ENCODE assay signal across 1 cellular context in the genomic region with DNA sequence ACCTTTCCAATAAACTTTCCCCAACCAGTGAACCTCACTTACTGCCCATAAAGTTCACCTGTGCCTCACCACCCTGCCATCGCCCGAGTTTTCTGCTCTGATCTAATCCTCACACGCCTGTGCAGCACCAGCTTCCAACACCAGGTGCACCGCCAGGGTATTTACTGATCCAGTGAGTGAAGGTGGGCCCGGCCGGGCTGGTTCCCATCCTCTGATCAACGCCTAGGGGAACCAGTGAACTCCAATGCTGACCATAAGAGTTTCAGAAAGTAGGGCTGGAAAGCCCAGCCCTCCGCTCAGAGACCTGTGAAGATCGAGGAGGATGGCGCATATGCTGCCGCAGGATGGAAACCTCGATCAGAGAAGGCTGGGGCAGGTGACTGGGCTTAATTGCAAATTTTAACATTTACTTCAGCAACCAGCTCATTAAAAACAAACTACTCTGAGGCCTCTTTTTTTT.
A peak's percentile ranks its signal among the peaks of the same experiment; 100 is the strongest.
TF ChIP-seq lines count a peak whose summit lies in the region.

No MANE protein-coding gene starts in this region.

TF ChIP-seq in GM12878, 131 proteins besides CTCF, POLR2A, EP300 and RAD21:
- no peak for TF ChIP-seq YBX1 (IDR thresholded peaks at IDR 0.05)
- TF ChIP-seq NR2C2 (IDR thresholded peaks at IDR 0.05; ENCODE audit: borderline replicate concordance, control insufficient read depth, insufficient read length, low read depth): no peak
- 0 out of 2 replicates have a peak, but pooled peaks have one; percentile 17 for TF ChIP-seq CREB1 (IDR thresholded peaks at IDR 0.05; ENCODE audit: low read depth)
- TF ChIP-seq TCF12 (IDR thresholded peaks at IDR 0.05; ENCODE audit: low read depth, low read length): no peak
- TF ChIP-seq HDGF (IDR thresholded peaks at IDR 0.05): 0 out of 2 replicates have a peak, but pooled peaks have one; percentile 17
- TF ChIP-seq MLLT1 (IDR thresholded peaks at IDR 0.05): no peak
- TF ChIP-seq MYC (IDR thresholded peaks at IDR 0.05; ENCODE audit: insufficient read depth, insufficient read length, insufficient replicate concordance, low read length, severe bottlenecking): no peak
- TF ChIP-seq, protein P1, sequence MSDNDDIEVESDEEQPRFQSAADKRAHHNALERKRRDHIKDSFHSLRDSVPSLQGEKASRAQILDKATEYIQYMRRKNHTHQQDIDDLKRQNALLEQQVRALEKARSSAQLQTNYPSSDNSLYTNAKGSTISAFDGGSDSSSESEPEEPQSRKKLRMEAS (IDR thresholded peaks at IDR 0.05; ENCODE audit: low read depth, low read length): no peak
- peak; percentile 5; the same call in 1 of the 2 replicates for TF ChIP-seq YY1 (IDR thresholded peaks at IDR 0.05; ENCODE audit: low read depth, low read length)
- TF ChIP-seq, protein P2, sequence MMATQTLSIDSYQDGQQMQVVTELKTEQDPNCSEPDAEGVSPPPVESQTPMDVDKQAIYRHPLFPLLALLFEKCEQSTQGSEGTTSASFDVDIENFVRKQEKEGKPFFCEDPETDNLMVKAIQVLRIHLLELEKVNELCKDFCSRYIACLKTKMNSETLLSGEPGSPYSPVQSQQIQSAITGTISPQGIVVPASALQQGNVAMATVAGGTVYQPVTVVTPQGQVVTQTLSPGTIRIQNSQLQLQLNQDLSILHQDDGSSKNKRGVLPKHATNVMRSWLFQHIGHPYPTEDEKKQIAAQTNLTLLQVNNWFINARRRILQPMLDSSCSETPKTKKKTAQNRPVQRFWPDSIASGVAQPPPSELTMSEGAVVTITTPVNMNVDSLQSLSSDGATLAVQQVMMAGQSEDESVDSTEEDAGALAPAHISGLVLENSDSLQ (IDR thresholded peaks at IDR 0.05): 0 out of 2 replicates have a peak, but pooled peaks have one; percentile 13
- TF ChIP-seq SMARCA5 (IDR thresholded peaks at IDR 0.05): no peak
- TF ChIP-seq HDAC6 (IDR thresholded peaks at IDR 0.05; ENCODE audit: unreplicated experiment): no peak
- TF ChIP-seq NR2F1 (conservative IDR thresholded peaks at IDR 0.05): no peak
- TF ChIP-seq SP1 (IDR thresholded peaks at IDR 0.05; ENCODE audit: low read depth, low read length): no peak
- no peak for TF ChIP-seq LARP7 (IDR thresholded peaks at IDR 0.05)
- TF ChIP-seq PBX3 (IDR thresholded peaks at IDR 0.05; ENCODE audit: insufficient replicate concordance, low read depth, low read length): no peak
- peak; percentile 38; the same call in 1 of the 2 replicates for TF ChIP-seq MXI1 (IDR thresholded peaks at IDR 0.05; ENCODE audit: low read depth, low read length)
- TF ChIP-seq FOXM1 (IDR thresholded peaks at IDR 0.05; ENCODE audit: low read depth, low read length): no peak
- 0 out of 2 replicates have a peak, but pooled peaks have one; percentile 8 for TF ChIP-seq EED (IDR thresholded peaks at IDR 0.05; ENCODE audit: low read depth)
- TF ChIP-seq E2F8 (IDR thresholded peaks at IDR 0.05; ENCODE audit: low read depth, partially characterized antibody): no peak
- TF ChIP-seq, protein P3, sequence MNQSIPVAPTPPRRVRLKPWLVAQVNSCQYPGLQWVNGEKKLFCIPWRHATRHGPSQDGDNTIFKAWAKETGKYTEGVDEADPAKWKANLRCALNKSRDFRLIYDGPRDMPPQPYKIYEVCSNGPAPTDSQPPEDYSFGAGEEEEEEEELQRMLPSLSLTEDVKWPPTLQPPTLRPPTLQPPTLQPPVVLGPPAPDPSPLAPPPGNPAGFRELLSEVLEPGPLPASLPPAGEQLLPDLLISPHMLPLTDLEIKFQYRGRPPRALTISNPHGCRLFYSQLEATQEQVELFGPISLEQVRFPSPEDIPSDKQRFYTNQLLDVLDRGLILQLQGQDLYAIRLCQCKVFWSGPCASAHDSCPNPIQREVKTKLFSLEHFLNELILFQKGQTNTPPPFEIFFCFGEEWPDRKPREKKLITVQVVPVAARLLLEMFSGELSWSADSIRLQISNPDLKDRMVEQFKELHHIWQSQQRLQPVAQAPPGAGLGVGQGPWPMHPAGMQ (IDR thresholded peaks at IDR 0.05; ENCODE audit: borderline replicate concordance): no peak
- no peak for TF ChIP-seq MTA2 (IDR thresholded peaks at IDR 0.05; ENCODE audit: low read depth)
- TF ChIP-seq JUNB (IDR thresholded peaks at IDR 0.05): no peak
- TF ChIP-seq MTA3 (IDR thresholded peaks at IDR 0.05; ENCODE audit: borderline replicate concordance, low read length): 0 out of 2 replicates have a peak, but pooled peaks have one; percentile 31
- TF ChIP-seq PAX8 (IDR thresholded peaks at IDR 0.05): no peak
- TF ChIP-seq ASH2L (IDR thresholded peaks at IDR 0.05; ENCODE audit: borderline replicate concordance, low read depth): no peak
- TF ChIP-seq TBL1XR1 (IDR thresholded peaks at IDR 0.05; ENCODE audit: low read depth, low read length): no peak
- no peak for TF ChIP-seq WRNIP1 (IDR thresholded peaks at IDR 0.05; ENCODE audit: borderline replicate concordance, low read depth, low read length)
- no peak for TF ChIP-seq DPF2 (IDR thresholded peaks at IDR 0.05)
